Comparison of ENCODE assay signal across 24 cellular contexts in genomic region chr4:140668111-140668510, GRCh38.
"Had no signal": no experiment of that assay in that cellular context is flagged by ENCODE, and none has a peak within 500 bp of the region (broad histone marks: within the 10 kb centered on the region; RNA-seq: fewer than 3 reads in every experiment).

No MANE protein-coding gene starts in this region.

- H3K9me3 ChIP-seq: esophagus squamous epithelium, gastrocnemius medialis, heart right ventricle, left ventricle myocardium inferior, lower lobe of right lung, mucosa of descending colon had no signal

- DNase-seq: dermis blood vessel endothelial cell; dorsolateral prefrontal cortex; effector CD4-positive, alpha-beta T cell; effector memory CD4-positive, alpha-beta T cell; esophagus squamous epithelium; foreskin fibroblast; foreskin melanocyte; gastrocnemius medialis; glutamatergic neuron; head of caudate nucleus; heart right ventricle; hippocampal formation; kidney glomerular epithelial cell; left colon; left ventricle myocardium inferior; lower lobe of right lung; mesendoderm; midbrain; mucosa of descending colon; naive B cell had no signal

- ATAC-seq: gastrocnemius medialis, heart right ventricle, left colon, mucosa of descending colon had no signal

- H3K9me3 Mint-ChIP-seq: naive B cell had no signal

- H3K27me3 Mint-ChIP-seq: naive B cell had no signal

- FAIRE-seq: colon, endothelial cell of umbilical vein, keratinocyte had no signal

- H3K27ac ChIP-seq: coronary artery, dorsolateral prefrontal cortex, esophagus squamous epithelium, gastrocnemius medialis had no signal

- H3K36me3 ChIP-seq: gastrocnemius medialis had no signal

- H3K27me3 ChIP-seq: dorsolateral prefrontal cortex, esophagus squamous epithelium, gastrocnemius medialis, heart right ventricle had no signal

- H3K4me3 ChIP-seq: coronary artery, dorsolateral prefrontal cortex, esophagus squamous epithelium, gastrocnemius medialis, heart right ventricle, left ventricle myocardium inferior, lower lobe of right lung, mucosa of descending colon had no signal

- H3K4me1 ChIP-seq: esophagus squamous epithelium, gastrocnemius medialis, lower lobe of right lung had no signal
